7 cellular contexts compared by ENCODE assay signal in genomic region chr2:84938194-84938879, GRCh38.
DNase-seq lines count a peak whose midpoint lies in the region; ATAC-seq lines count a peak whose summit lies in the region.

No MANE protein-coding gene starts in this region.

- peak; percentile 52 for DNase-seq in activated CD8-positive, alpha-beta memory T cell treated with anti-CD3 and anti-CD28 coated beads, Interleukin-2, amount 50 U/mL, for 4 hours
- peak; percentile 72 for DNase-seq in stimulated activated CD4-positive, alpha-beta T cell treated with anti-CD3 and anti-CD28 coated beads, Interleukin-15, amount 100 ng/mL, for 24 hours
- DNase-seq in GF-D8 (lab: John Stamatoyannopoulos, UW): no peak
- DNase-seq in NCI-H510A (lab: John Stamatoyannopoulos, UW): no peak
- DNase-seq in NCI-H1930 (lab: John Stamatoyannopoulos, UW): no peak

- ATAC-seq in GM21360 (IDR thresholded peaks at IDR 0.05; ENCODE audit: unreplicated experiment) (peak; percentile 34), HG03457 (IDR thresholded peaks at IDR 0.05; ENCODE audit: unreplicated experiment) (peak; percentile 43)

Comparison
In these comparisons a context has a peak if more than half of its experiments do, and no peak if none do; other contexts are left out.
1. DNase-seq: peak in activated CD8-positive, alpha-beta memory T cell treated with anti-CD3 and anti-CD28 coated beads, Interleukin-2, amount 50 U/mL, for 4 hours (single experiment) and stimulated activated CD4-positive, alpha-beta T cell treated with anti-CD3 and anti-CD28 coated beads, Interleukin-15, amount 100 ng/mL, for 24 hours (single experiment); none in GF-D8 (single experiment), NCI-H510A (single experiment) and NCI-H1930 (0 of 2).